In genomic region chr22:43505896-43506295, GRCh38 we compare ENCODE assay signal across 19 cellular contexts.
"Had no signal": no experiment of that assay in that cellular context is flagged by ENCODE, and none has a peak within 500 bp of the region (broad histone marks: within the 10 kb centered on the region; RNA-seq: fewer than 3 reads in every experiment).

No MANE protein-coding gene starts in this region.

- H3K27ac ChIP-seq: SJSA1, SK-N-MC had no signal

- H3K9me3 ChIP-seq: MG63, SJSA1 had no signal

- H3K4me3 ChIP-seq: MG63, SJSA1, SK-N-MC had no signal

- H3K4me1 ChIP-seq: SJSA1 had no signal

- H3K36me3 ChIP-seq: MG63, SJSA1 had no signal

- DNase-seq: KBM-7, MG63, NCI-H1092, NCI-H1105 treated with DMSO at 0.1 percent for 48 hours, NCI-H1417 treated with DMSO at 0.1 percent for 48 hours, NCI-H187, NCI-H2029, NCI-H2081 treated with DMSO at 0.1 percent for 48 hours, NCI-H2171, NCI-H226, NCI-H446, NCI-H510A, NCI-H524 treated with DMSO at 0.1 percent for 48 hours, NCI-H69, NCI-H774, PC-3, SIG-M5 had no signal

- H3K27me3 ChIP-seq: MG63, SJSA1 had no signal
